Comparison of ENCODE assay signal across 12 cellular contexts in the genomic region with DNA sequence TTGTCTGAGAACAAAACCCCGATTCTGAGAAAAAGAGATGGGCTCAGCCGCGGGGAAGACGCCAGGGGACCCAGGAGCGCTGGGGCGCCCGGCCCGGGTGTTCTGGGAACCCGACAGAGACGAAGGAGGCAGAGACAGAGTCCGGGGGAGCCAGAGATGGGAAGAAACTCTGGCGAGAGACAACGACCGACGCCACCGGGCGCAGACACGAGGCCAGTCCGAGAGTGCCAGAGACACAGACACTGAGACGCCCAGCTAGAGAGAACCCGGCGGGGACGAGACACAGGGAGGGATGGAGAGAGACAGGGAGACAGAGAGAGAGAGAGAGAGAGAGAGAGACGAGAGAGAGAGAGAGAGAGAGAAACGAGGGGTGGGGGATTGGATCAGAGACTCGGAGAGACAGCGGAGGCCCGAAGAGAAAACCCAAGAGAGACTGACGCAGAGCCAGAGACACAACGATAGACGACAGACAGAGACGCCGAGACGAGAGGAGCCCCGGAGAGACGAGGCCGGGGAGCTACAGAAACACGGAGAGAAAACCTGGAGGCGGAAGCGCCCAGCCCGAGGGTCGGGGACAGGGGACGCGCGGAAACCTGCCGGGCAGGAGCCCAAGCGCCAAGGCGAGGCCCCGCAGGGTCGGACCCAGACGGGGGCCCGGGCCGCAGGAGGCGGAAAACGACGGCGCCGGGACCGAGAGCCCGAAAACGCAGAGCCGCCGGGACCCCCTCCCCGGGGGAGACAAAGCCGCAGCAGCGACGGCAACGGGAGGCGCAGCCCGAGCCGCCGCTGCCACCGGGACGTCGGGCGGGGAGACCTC. TPM values are rescaled to one million over a fixed set of nuclear protein-coding genes. Genes with fewer than 3 reads are reported as not detected.
DNase-seq lines count a peak whose midpoint lies in the region; ATAC-seq and TF ChIP-seq lines count a peak whose summit lies in the region.
"Had no signal": no experiment of that assay in that cellular context is flagged by ENCODE, and none has a peak within 500 bp of the region (broad histone marks: within the 10 kb centered on the region; RNA-seq: fewer than 3 reads in every experiment).

No MANE protein-coding gene starts in this region.

- H3K27me3 ChIP-seq in RWPE2 (ENCODE audit: insufficient read depth, poor library complexity, severe bottlenecking) (peaks cover 49% of the 10 kb centered on the region), hepatocyte (peaks cover 64% of the 10 kb centered on the region), smooth muscle cell (ENCODE audit: low read depth) (peaks cover 58% of the 10 kb centered on the region)

- H3K27me3 Mint-ChIP-seq in T-helper 2 cell treated with Interferon-gamma antibody and Interleukin-4, amounts not matched to agents 5 μg/mL and 100 μg/mL, for 36 hours (ENCODE audit: low read depth) = peaks cover 34% of the 10 kb centered on the region

- no peaks in the 10 kb centered on the region for H3K79me2 ChIP-seq in hepatocyte
- no peaks in the 10 kb centered on the region for H3K79me2 ChIP-seq in smooth muscle cell (ENCODE audit: low read depth)

- H3K4me3 ChIP-seq in RWPE2 (ENCODE audit: severe bottlenecking) (peak overlapping the region; percentile 10), hepatocyte (no peak overlapping the region), smooth muscle cell (peak overlapping the region; percentile 13)

- DNase-seq in T-helper 2 cell treated with Interferon-gamma antibody and Interleukin-4, amounts not matched to agents 5 μg/mL and 100 μg/mL, for 36 hours (ENCODE audit: low spot score) = no peak
- DNase-seq in T-helper 2 cell = no peak
- DNase-seq in RWPE2 (ENCODE audit: low spot score) = peak; percentile 64
- DNase-seq in hepatocyte (ENCODE audit: low spot score) = no peak
- DNase-seq in smooth muscle cell (lab: John Stamatoyannopoulos, UW; ENCODE audit: unreplicated experiment) = no peak
- no peak for DNase-seq in GM03348 (ENCODE audit: low spot score)
- DNase-seq in omental fat pad (ENCODE audit: low spot score) = no peak
- no peak for DNase-seq in SK-N-DZ (ENCODE audit: low spot score)
- DNase-seq: activated CD8-positive, alpha-beta memory T cell treated with anti-CD3 and anti-CD28 coated beads, Interleukin-2, amount 50 U/mL, for 4 hours; AML-193 had no signal

- peaks cover 2% of the 10 kb centered on the region for H3K36me3 Mint-ChIP-seq in T-helper 2 cell treated with Interferon-gamma antibody and Interleukin-4, amounts not matched to agents 5 μg/mL and 100 μg/mL, for 36 hours (ENCODE audit: low read depth)

- H3K4me3 Mint-ChIP-seq in T-helper 2 cell treated with Interferon-gamma antibody and Interleukin-4, amounts not matched to agents 5 μg/mL and 100 μg/mL, for 36 hours = peak overlapping the region; percentile 29

- H2AFZ ChIP-seq in hepatocyte (peak overlapping the region; percentile 52), smooth muscle cell (ENCODE audit: low read depth) (no peak overlapping the region)

- WGBS in hepatocyte (ENCODE audit: low lambda C conversion rate, missing lambda C conversion rate) = 9% methylated on average over 31 of the region's 76 CpGs
- WGBS in smooth muscle cell (ENCODE audit: low lambda C conversion rate) = 6% methylated on average over 58 of the region's 76 CpGs

- H3K9me3 Mint-ChIP-seq in T-helper 2 cell treated with Interferon-gamma antibody and Interleukin-4, amounts not matched to agents 5 μg/mL and 100 μg/mL, for 36 hours = no peaks in the 10 kb centered on the region

- H4K20me1 ChIP-seq in hepatocyte (ENCODE audit: insufficient read depth, poor library complexity, severe bottlenecking) (no peaks in the 10 kb centered on the region), smooth muscle cell (ENCODE audit: low read depth) (no peaks in the 10 kb centered on the region)

- no peaks in the 10 kb centered on the region for H3K9me2 ChIP-seq in hepatocyte (replicated peaks; ENCODE audit: insufficient read depth)

- no peaks in the 10 kb centered on the region for H3K9me3 ChIP-seq in RWPE2 (ENCODE audit: severe bottlenecking)
- H3K9me3 ChIP-seq in hepatocyte (ENCODE audit: low read depth) = no peaks in the 10 kb centered on the region
- H3K9me3 ChIP-seq in smooth muscle cell (replicated peaks; ENCODE audit: low read depth) = no peaks in the 10 kb centered on the region

- H3K27ac Mint-ChIP-seq in T-helper 2 cell treated with Interferon-gamma antibody and Interleukin-4, amounts not matched to agents 5 μg/mL and 100 μg/mL, for 36 hours = no peak overlapping the region

- peaks cover 6% of the 10 kb centered on the region for H3K4me1 Mint-ChIP-seq in T-helper 2 cell treated with Interferon-gamma antibody and Interleukin-4, amounts not matched to agents 5 μg/mL and 100 μg/mL, for 36 hours (ENCODE audit: low read depth)

- no peaks in the 10 kb centered on the region for H3F3A ChIP-seq in smooth muscle cell (ENCODE audit: low read depth)

- TF ChIP-seq CTCF in RWPE2 (IDR thresholded peaks at IDR 0.05; ENCODE audit: poor library complexity, severe bottlenecking) (no peak), hepatocyte (IDR thresholded peaks at IDR 0.05; ENCODE audit: poor library complexity) (no peak), smooth muscle cell (IDR thresholded peaks at IDR 0.05; ENCODE audit: borderline replicate concordance, insufficient read depth, poor library complexity, severe bottlenecking) (no peak), omental fat pad (IDR thresholded peaks at IDR 0.05) (no peak)

- H3K4me2 ChIP-seq in hepatocyte (peak overlapping the region; percentile 80), smooth muscle cell (peak overlapping the region; percentile 74)

- H3K4me1 ChIP-seq in RWPE2 (ENCODE audit: insufficient read depth, poor library complexity, severe bottlenecking) (no peaks in the 10 kb centered on the region), hepatocyte (ENCODE audit: insufficient read depth) (peaks cover 8% of the 10 kb centered on the region), smooth muscle cell (ENCODE audit: low read depth) (no peaks in the 10 kb centered on the region)

- H3K27ac ChIP-seq in RWPE2 (ENCODE audit: poor library complexity, severe bottlenecking) = no peak overlapping the region
- H3K27ac ChIP-seq in hepatocyte = no peak overlapping the region
- H3K27ac ChIP-seq in smooth muscle cell (ENCODE audit: low read depth) = no peak overlapping the region

- H3K9ac ChIP-seq in smooth muscle cell (ENCODE audit: low read depth) = no peak overlapping the region

- H3K36me3 ChIP-seq in RWPE2 (ENCODE audit: low read depth) (no peaks in the 10 kb centered on the region), hepatocyte (replicated peaks; ENCODE audit: insufficient read depth, low read depth) (no peaks in the 10 kb centered on the region), smooth muscle cell (ENCODE audit: low read depth) (no peaks in the 10 kb centered on the region)

- ATAC-seq in RWPE2 (ENCODE audit: low read depth) = no peak; the same call in 2 of the 3 replicates
- no peak for ATAC-seq in omental fat pad (ENCODE audit: low FRiP score)

RNA-seq across cellular contexts. Expression of gene NR5A1, which starts 3.3 kb away (rescaled TPM):
- total RNA-seq in hepatocyte (0.07 and 0.20 TPM in 2 replicates), smooth muscle cell (not detected in 2 replicates), omental fat pad (not detected)
- polyA plus RNA-seq in hepatocyte (0.13 and 0.36 TPM in 2 replicates), smooth muscle cell (0.07 TPM in 1 of 2 replicates, not detected in the other)
- 1.4 and 2.7 TPM in 2 replicates for polyA plus RNA-seq in SK-N-DZ (2014; cell fraction: cytosol; rRNA removed)
- polyA plus RNA-seq in SK-N-DZ (2014; cell fraction: nucleus; rRNA removed) = 0.65 and 1.0 TPM in 2 replicates
- total RNA-seq: mesenteric fat pad, RPMI7951 had no signal

RNA-seq across cellular contexts. Expression of gene ADGRD2, which starts 53.7 kb away (rescaled TPM):
- total RNA-seq in hepatocyte (not detected in 2 replicates), smooth muscle cell (not detected in 2 replicates), omental fat pad (not detected)
- polyA plus RNA-seq in hepatocyte (not detected in 2 replicates), smooth muscle cell (not detected in 2 replicates)
- not detected in 2 replicates for polyA plus RNA-seq in SK-N-DZ (2014; cell fraction: cytosol; rRNA removed)
- not detected in 2 replicates for polyA plus RNA-seq in SK-N-DZ (2014; cell fraction: nucleus; rRNA removed)
- total RNA-seq: mesenteric fat pad, RPMI7951 had no signal
